10 cellular contexts compared by ENCODE assay signal in genomic region chr7:137591444-137591843, GRCh38.
DNase-seq lines count a peak whose midpoint lies in the region; ATAC-seq and TF ChIP-seq lines count a peak whose summit lies in the region.
"Had no signal": no experiment of that assay in that cellular context is flagged by ENCODE, and none has a peak within 500 bp of the region (broad histone marks: within the 10 kb centered on the region; RNA-seq: fewer than 3 reads in every experiment).

No MANE protein-coding gene starts in this region.

- no TSS peak for BruUV-seq in mammary epithelial cell (replicated peaks; lab: Mats Ljungman, UMichigan)

- no peaks in the 10 kb centered on the region for H3K36me3 ChIP-seq in mammary epithelial cell (ENCODE audit: insufficient read depth, low read length)
- H3K36me3 ChIP-seq in BE2C = no peaks in the 10 kb centered on the region

- CTCF ChIA-PET in mammary epithelial cell (lab: Charles Lee; ENCODE audit: low non-redundant PET) = interaction anchor here (0.6 to 1.9 kb wide), 2 partner anchors 310 to 422 kb away, joined by 3 to 14 read pairs; no protein-coding TSS in a partner anchor

- H3K4me3 ChIP-seq in mammary epithelial cell (replicated peaks in 1 of 3; ENCODE audit: insufficient read depth in 1 of 3, low read depth in 2 of 3, low read length in 3 of 3) (no peak overlapping the region), BE2C (ENCODE audit: low read depth, low read length) (no peak overlapping the region)

- peak; percentile 56 for DNase-seq in AG08395 (ENCODE audit: low spot score)
- peak; percentile 67 for DNase-seq in LHCN-M2 (ENCODE audit: low read depth)
- DNase-seq in mammary epithelial cell = peak; percentile 55
- DNase-seq in islet precursor cell = peak; percentile 58
- DNase-seq in BE2C = no peak
- no peak for DNase-seq in GM19240 (ENCODE audit: insufficient read length, low spot score)
- DNase-seq: CD4-positive, CD25-positive, alpha-beta regulatory T cell had no signal

- no peak for TF ChIP-seq CTCF in mammary epithelial cell (conservative IDR thresholded peaks at IDR 0.05 in 1 of 2, IDR thresholded peaks at IDR 0.05 in 1 of 2; ENCODE audit: extremely low read depth in 1 of 2, insufficient read depth in 1 of 2, low read depth in 1 of 2, low read length in 2 of 2)
- TF ChIP-seq CTCF in BE2C (IDR thresholded peaks at IDR 0.05; ENCODE audit: low read depth, low read length) = no peak

- H3K9me3 ChIP-seq in mammary epithelial cell (replicated peaks; ENCODE audit: insufficient read depth, low read length) (no peaks in the 10 kb centered on the region), BE2C (no peaks in the 10 kb centered on the region)

- no peak overlapping the region for H3K4me2 ChIP-seq in mammary epithelial cell (ENCODE audit: insufficient read depth, low read depth, low read length)

- dilution Hi-C loops in mammary epithelial cell (cut with HindIII; ENCODE audit: low sequenced_read_pairs) = no loop called here

- intact Hi-C loops in mammary epithelial cell (cut with micrococcal nuclease) = loop anchor here (5.0 to 10.0 kb wide), 2 partner anchors 247 to 1789 kb away; partner anchors contain the start of gene PTN

- H2AFZ ChIP-seq in mammary epithelial cell (ENCODE audit: low read depth, low read length) = peak overlapping the region; percentile 83

- ATAC-seq in GM19452 (IDR thresholded peaks at IDR 0.05; ENCODE audit: unreplicated experiment) = no peak
- ATAC-seq in HG02623 (IDR thresholded peaks at IDR 0.05; ENCODE audit: unreplicated experiment) = no peak
- ATAC-seq: activated T-helper 17 cell treated with anti-CD3 and anti-CD28 coated beads, Interleukin-2, amount 50 U/mL, for 72 hours had no signal

- H3K27me3 ChIP-seq in mammary epithelial cell (ENCODE audit: insufficient read depth, low read length) (no peaks in the 10 kb centered on the region), BE2C (no peaks in the 10 kb centered on the region)

- H3K79me2 ChIP-seq in mammary epithelial cell (ENCODE audit: insufficient read depth, low read length) = no peaks in the 10 kb centered on the region

- H4K20me1 ChIP-seq in mammary epithelial cell (ENCODE audit: insufficient read depth, low read length) = no peaks in the 10 kb centered on the region

- H3K27ac ChIP-seq in mammary epithelial cell (ENCODE audit: insufficient read depth, low read depth, low read length) = no peak overlapping the region

- in situ Hi-C loops in mammary epithelial cell (cut with MboI; ENCODE audit: low sequenced_read_pairs in 2 of 2) = loop anchor here (10.0 to 25.0 kb wide), 2 partner anchors 427 to 429 kb away; no protein-coding TSS in a partner anchor

- H3K4me1 ChIP-seq in mammary epithelial cell (ENCODE audit: insufficient read depth, low read length) = peaks cover 12% of the 10 kb centered on the region
- peaks cover 5% of the 10 kb centered on the region; the same call in 1 of the 2 replicates for H3K4me1 ChIP-seq in BE2C

- 93% methylated on average over 5 of the region's 5 CpGs for WGBS in mammary epithelial cell (ENCODE audit: low coverage, missing lambda C conversion rate)

- no peak overlapping the region for H3K9ac ChIP-seq in mammary epithelial cell (ENCODE audit: insufficient read depth, low read length)

Comparison
In these comparisons a context has a peak if more than half of its experiments do, and no peak if none do; other contexts are left out.
1. DNase-seq: peak in AG08395 (single experiment), LHCN-M2 (single experiment), mammary epithelial cell (single experiment) and islet precursor cell (single experiment); none in BE2C (single experiment) and GM19240 (single experiment).